Comparison of ENCODE assay signal across 11 cellular contexts in genomic region chr10:103583871-103584215, GRCh38.
DNase-seq lines count a peak whose midpoint lies in the region; ATAC-seq, FAIRE-seq and TF ChIP-seq lines count a peak whose summit lies in the region.
"Had no signal": no experiment of that assay in that cellular context is flagged by ENCODE, and none has a peak within 500 bp of the region (broad histone marks: within the 10 kb centered on the region; RNA-seq: fewer than 3 reads in every experiment).

No MANE protein-coding gene starts in this region.

- TF ChIP-seq CTCF in HFF-Myc (IDR thresholded peaks at IDR 0.05; ENCODE audit: low read depth, low read length, missing control alignments) (no peak), bronchial epithelial cell (IDR thresholded peaks at IDR 0.05; ENCODE audit: insufficient read depth, low read length, severe bottlenecking) (no peak)

- no peak for ATAC-seq in HG02938 (IDR thresholded peaks at IDR 0.05; ENCODE audit: unreplicated experiment)
- ATAC-seq in HG03039 (IDR thresholded peaks at IDR 0.05; ENCODE audit: unreplicated experiment) = no peak

- peak overlapping the region; percentile 90 for H3K27ac Mint-ChIP-seq in T-helper 1 cell treated with Interleukin-12 subunit alpha and Interleukin-12 subunit beta and Interleukin-4 antibody, amounts not matched to agents 30 μg/mL and 1 μg/mL, for 36 hours

- H3K4me3 Mint-ChIP-seq in T-helper 1 cell treated with Interleukin-12 subunit alpha and Interleukin-12 subunit beta and Interleukin-4 antibody, amounts not matched to agents 30 μg/mL and 1 μg/mL, for 36 hours = peak overlapping the region; percentile 94

- no peak overlapping the region for H3K27ac ChIP-seq in rectal smooth muscle tissue (ENCODE audit: low read depth, low read length)
- H3K27ac ChIP-seq: 22Rv1, VCaP had no signal

- peaks cover 3% of the 10 kb centered on the region for H3K36me3 Mint-ChIP-seq in T-helper 1 cell treated with Interleukin-12 subunit alpha and Interleukin-12 subunit beta and Interleukin-4 antibody, amounts not matched to agents 30 μg/mL and 1 μg/mL, for 36 hours (ENCODE audit: low read depth)

- H3K27me3 Mint-ChIP-seq in T-helper 1 cell treated with Interleukin-12 subunit alpha and Interleukin-12 subunit beta and Interleukin-4 antibody, amounts not matched to agents 30 μg/mL and 1 μg/mL, for 36 hours (ENCODE audit: low read depth) = peaks cover 5% of the 10 kb centered on the region

- peaks cover 9% of the 10 kb centered on the region for H3K4me1 Mint-ChIP-seq in T-helper 1 cell treated with Interleukin-12 subunit alpha and Interleukin-12 subunit beta and Interleukin-4 antibody, amounts not matched to agents 30 μg/mL and 1 μg/mL, for 36 hours (ENCODE audit: low read depth)

- H3K9me3 Mint-ChIP-seq in T-helper 1 cell treated with Interleukin-12 subunit alpha and Interleukin-12 subunit beta and Interleukin-4 antibody, amounts not matched to agents 30 μg/mL and 1 μg/mL, for 36 hours = no peaks in the 10 kb centered on the region

- no peak for DNase-seq in T-helper 1 cell
- DNase-seq in HFF-Myc (ENCODE audit: extremely low read depth, low read depth) = no peak
- no peak for DNase-seq in bronchial epithelial cell (ENCODE audit: low read depth)
- DNase-seq in SIG-M5 (lab: John Stamatoyannopoulos, UW) = no peak
- DNase-seq: NCI-H1436 had no signal

- FAIRE-seq in bronchial epithelial cell (lab: Jason Lieb, UNC) = no peak

- H3K36me3 ChIP-seq in bronchial epithelial cell (ENCODE audit: control insufficient read depth, insufficient read depth, low read length) (no peaks in the 10 kb centered on the region), rectal smooth muscle tissue (ENCODE audit: control insufficient read depth, insufficient read depth, low read length) (no peaks in the 10 kb centered on the region)

- H3K9ac ChIP-seq in rectal smooth muscle tissue (ENCODE audit: low read length) = no peak overlapping the region

- H3K4me3 ChIP-seq in HFF-Myc (replicated peaks; ENCODE audit: low read depth, low read length) = 0 out of 2 replicates have a peak overlapping the region, but pooled peaks have one; percentile 22
- peak overlapping the region; percentile 24 for H3K4me3 ChIP-seq in bronchial epithelial cell (ENCODE audit: low read depth, low read length)
- H3K4me3 ChIP-seq in rectal smooth muscle tissue (ENCODE audit: low read length) = peak overlapping the region; percentile 60

- H3K27me3 ChIP-seq in bronchial epithelial cell (ENCODE audit: control insufficient read depth, insufficient read depth, low read length) = peaks cover 4% of the 10 kb centered on the region
- H3K27me3 ChIP-seq in rectal smooth muscle tissue (ENCODE audit: control insufficient read depth, insufficient read depth, low read length) = no peaks in the 10 kb centered on the region

- H3K4me1 ChIP-seq in rectal smooth muscle tissue (ENCODE audit: control insufficient read depth, insufficient read depth, low read length) = no peaks in the 10 kb centered on the region
